ENCODE assay signal across 8 cellular contexts in the genomic region with DNA sequence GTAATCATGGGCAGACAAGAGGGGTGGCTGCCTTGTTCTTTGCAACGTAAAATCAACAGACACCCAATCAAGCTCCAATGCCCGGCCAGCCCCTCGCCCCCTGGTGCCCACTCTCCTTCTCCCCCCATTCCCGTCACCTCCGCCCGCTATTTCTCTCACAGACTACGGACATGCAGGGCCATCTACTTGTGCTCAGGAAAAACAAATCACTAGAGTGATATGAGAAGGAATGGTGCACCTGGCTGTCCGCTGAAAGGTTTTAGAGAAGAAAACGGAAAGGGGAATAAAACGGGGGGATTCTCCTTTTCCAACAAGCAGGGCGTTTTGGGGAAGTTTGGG. TPM values are rescaled to one million over a fixed set of nuclear protein-coding genes. Genes with fewer than 3 reads are reported as not detected.
DNase-seq lines count a peak whose midpoint lies in the region; ATAC-seq, FAIRE-seq and TF ChIP-seq lines count a peak whose summit lies in the region.

No MANE protein-coding gene starts in this region.

- DNase-seq in AG04449 (ENCODE audit: low read depth, low spot score) (no peak), bronchial epithelial cell (ENCODE audit: low read depth) (no peak), HT-29 (ENCODE audit: low spot score) (no peak), mesenteric fat pad (ENCODE audit: low spot score) (no peak)
- no peak for DNase-seq in activated CD4-positive, alpha-beta T cell treated with anti-CD3 and anti-CD28 coated beads, Interleukin-2, amount 50 U/mL, for 4 hours

- POLR2A ChIA-PET in AG04449 (lab: Yijun Ruan, JAX), result no interaction called here

- H3K4me3 ChIP-seq in AG04449 (ENCODE audit: low read depth, low read length), result peak overlapping the region; percentile 68
- H3K4me3 ChIP-seq in HUES48 (ENCODE audit: low read depth, low read length), result peak overlapping the region; percentile 77
- H3K4me3 ChIP-seq in bronchial epithelial cell (ENCODE audit: low read depth, low read length), result peak overlapping the region; percentile 59
- H3K4me3 ChIP-seq in mucosa of stomach (ENCODE audit: low read length), result peak overlapping the region; percentile 60

- 0 out of 2 replicates have a peak overlapping the region, but pooled peaks have one; percentile 16 for H3K9ac ChIP-seq in HUES48 (ENCODE audit: low read depth, low read length)
- H3K9ac ChIP-seq in mucosa of stomach (ENCODE audit: low read length), result no peak overlapping the region

- H3K27ac ChIP-seq in HUES48 (ENCODE audit: low read depth, low read length), result peak overlapping the region; percentile 80

- ATAC-seq in HG02610 (IDR thresholded peaks at IDR 0.05; ENCODE audit: unreplicated experiment), result no peak

- CTCF ChIA-PET in AG04449 (lab: Yijun Ruan, JAX), result interaction anchor here (1.5 to 2.2 kb wide), 2 partner anchors 95 to 449 kb away, joined by 4 to 8 read pairs; no protein-coding TSS in a partner anchor

- H3K4me1 ChIP-seq in HUES48 (ENCODE audit: control insufficient read depth, insufficient read depth, low read length) (peaks cover 8% of the 10 kb centered on the region; the same call in 1 of the 2 replicates), mucosa of stomach (ENCODE audit: control insufficient read depth, insufficient read depth, low read length) (peaks cover 17% of the 10 kb centered on the region)

- TF ChIP-seq CTCF in AG04449 (IDR thresholded peaks at IDR 0.05; ENCODE audit: insufficient read depth, low read length, missing control alignments) (no peak), bronchial epithelial cell (IDR thresholded peaks at IDR 0.05; ENCODE audit: insufficient read depth, low read length, severe bottlenecking) (no peak)

- H3K36me3 ChIP-seq in HUES48 (ENCODE audit: control insufficient read depth, insufficient read depth, low read length) (no peaks in the 10 kb centered on the region), bronchial epithelial cell (ENCODE audit: control insufficient read depth, insufficient read depth, low read length) (no peaks in the 10 kb centered on the region), mucosa of stomach (ENCODE audit: control insufficient read depth, insufficient read depth, low read length) (no peaks in the 10 kb centered on the region)

- FAIRE-seq in bronchial epithelial cell (lab: Jason Lieb, UNC), result no peak

- H3K9me3 ChIP-seq in HUES48 (ENCODE audit: control insufficient read depth, insufficient read depth, low read length) (no peaks in the 10 kb centered on the region), mucosa of stomach (ENCODE audit: control insufficient read depth, low read length) (no peaks in the 10 kb centered on the region)

- peaks cover 72% of the 10 kb centered on the region for H3K27me3 ChIP-seq in HUES48 (ENCODE audit: control insufficient read depth, insufficient read depth, low read length)
- H3K27me3 ChIP-seq in bronchial epithelial cell (ENCODE audit: control insufficient read depth, insufficient read depth, low read length), result peaks cover 22% of the 10 kb centered on the region
- peaks cover 67% of the 10 kb centered on the region for H3K27me3 ChIP-seq in mucosa of stomach (ENCODE audit: control insufficient read depth, insufficient read depth, low read length)

RNA-seq across cellular contexts. Expression of gene GRM8, which starts 0.4 kb away (rescaled TPM):
- 0.13 TPM in 1 of 2 replicates, not detected in the other for total RNA-seq in bronchial epithelial cell
- total RNA-seq in HT-29 (2014; rRNA removed; shearing (Covaris generic)), result not detected in 2 replicates
- total RNA-seq in mesenteric fat pad, result 0.16 TPM
